ENCODE assay signal across 8 cellular contexts in genomic region chr7:121369462-121369861, GRCh38. TPM values are rescaled to one million over a fixed set of nuclear protein-coding genes. Genes with fewer than 3 reads are reported as not detected.
DNase-seq lines count a peak whose midpoint lies in the region; ATAC-seq and TF ChIP-seq lines count a peak whose summit lies in the region.

No MANE protein-coding gene starts in this region.

- no peaks in the 10 kb centered on the region for H3K9me3 ChIP-seq in A673 (ENCODE audit: low read depth, low read length, poor library complexity, severe bottlenecking)

- ATAC-seq in GM19043 (IDR thresholded peaks at IDR 0.05; ENCODE audit: low read depth, unreplicated experiment) (peak; percentile 48), HG03439 (IDR thresholded peaks at IDR 0.05; ENCODE audit: unreplicated experiment) (peak; percentile 38)

- DNase-seq in A673 (ENCODE audit: low spot score) (peak; percentile 51), choroid plexus epithelial cell (ENCODE audit: low read depth) (peak; percentile 93), type B pancreatic cell (ENCODE audit: extremely low spot score, unreplicated experiment) (no peak), GDM1 (lab: John Stamatoyannopoulos, UW) (no peak), NCI-H2029 (lab: John Stamatoyannopoulos, UW) (no peak)
- no peak for DNase-seq in stimulated activated naive CD4-positive, alpha-beta T cell treated with Interleukin-2 at 50 U/mL for 16 hours (lab: John Stamatoyannopoulos, UW)

- H3K4me1 ChIP-seq in A673 (ENCODE audit: insufficient read depth, low read length, poor library complexity, severe bottlenecking): peaks cover 39% of the 10 kb centered on the region

- intact Hi-C loops in A673 (cut with micrococcal nuclease; ENCODE audit: unreplicated experiment): loop anchor here (5.0 kb wide), 1 partner anchor 383 kb away; no protein-coding TSS in a partner anchor

- H3K27ac Mint-ChIP-seq in type B pancreatic cell: peak overlapping the region; percentile 10

- peaks cover 42% of the 10 kb centered on the region for H3K36me3 Mint-ChIP-seq in type B pancreatic cell

- POLR2A ChIA-PET in A673 (lab: Charles Lee; ENCODE audit: low non-redundant PET): no interaction called here

- H3K4me3 ChIP-seq in A673 (ENCODE audit: low read depth, low read length, poor library complexity, severe bottlenecking) (no peak overlapping the region), choroid plexus epithelial cell (ENCODE audit: low read depth, low read length) (no peak overlapping the region)

- no peaks in the 10 kb centered on the region for H3K9me3 Mint-ChIP-seq in type B pancreatic cell

- no TSS peak for BruUV-seq in A673 (replicated peaks; lab: Mats Ljungman, UMichigan)

- H3K36me3 ChIP-seq in A673 (ENCODE audit: insufficient read depth, low read length, poor library complexity, severe bottlenecking): peaks cover 3% of the 10 kb centered on the region

- no peak overlapping the region for H3K27ac ChIP-seq in A673 (ENCODE audit: low read depth, low read length, poor library complexity, severe bottlenecking)

- no peaks in the 10 kb centered on the region for H3K27me3 ChIP-seq in A673 (replicated peaks; ENCODE audit: insufficient read depth, low read depth, low read length, poor library complexity)

- no peaks in the 10 kb centered on the region for H3K27me3 Mint-ChIP-seq in type B pancreatic cell

- CTCF ChIA-PET in A673 (lab: Charles Lee): interaction anchor here (0.7 to 0.9 kb wide), 2 partner anchors 26 to 189 kb away, joined by 3 to 5 read pairs; no protein-coding TSS in a partner anchor

- peak overlapping the region; percentile 39 for H3K4me3 Mint-ChIP-seq in type B pancreatic cell

- H3K4me1 Mint-ChIP-seq in type B pancreatic cell (ENCODE audit: unreplicated experiment): peaks cover 23% of the 10 kb centered on the region

- TF ChIP-seq CTCF in A673 (conservative IDR thresholded peaks at IDR 0.05; ENCODE audit: low read depth, low read length) (no peak), choroid plexus epithelial cell (conservative IDR thresholded peaks at IDR 0.05; ENCODE audit: low read depth, low read length) (no peak), type B pancreatic cell (conservative IDR thresholded peaks at IDR 0.05) (no peak)

RNA-seq across cellular contexts. Expression of gene FAM3C, which starts 26.6 kb away (rescaled TPM):
- total RNA-seq in A673 (2021) (28.0 and 33.0 TPM in 2 replicates), type B pancreatic cell (ENCODE audit: low replicate concordance) (73.9 and 146 TPM in 2 replicates)

RNA-seq across cellular contexts. Expression of gene WNT16, which starts 40.7 kb away (rescaled TPM):
- total RNA-seq in A673 (2021): not detected in 2 replicates
- total RNA-seq in type B pancreatic cell (ENCODE audit: low replicate concordance): 0.64 and 1.1 TPM in 2 replicates

Comparison
In these comparisons a context has a peak if more than half of its experiments do, and no peak if none do; other contexts are left out.
1. DNase-seq: peak in A673 (single experiment) and choroid plexus epithelial cell (single experiment); none in type B pancreatic cell (single experiment), GDM1 (single experiment), stimulated activated naive CD4-positive, alpha-beta T cell treated with Interleukin-2 at 50 U/mL for 16 hours (single experiment) and NCI-H2029 (single experiment).